ENCODE assay signal across 13 cellular contexts in the genomic region with DNA sequence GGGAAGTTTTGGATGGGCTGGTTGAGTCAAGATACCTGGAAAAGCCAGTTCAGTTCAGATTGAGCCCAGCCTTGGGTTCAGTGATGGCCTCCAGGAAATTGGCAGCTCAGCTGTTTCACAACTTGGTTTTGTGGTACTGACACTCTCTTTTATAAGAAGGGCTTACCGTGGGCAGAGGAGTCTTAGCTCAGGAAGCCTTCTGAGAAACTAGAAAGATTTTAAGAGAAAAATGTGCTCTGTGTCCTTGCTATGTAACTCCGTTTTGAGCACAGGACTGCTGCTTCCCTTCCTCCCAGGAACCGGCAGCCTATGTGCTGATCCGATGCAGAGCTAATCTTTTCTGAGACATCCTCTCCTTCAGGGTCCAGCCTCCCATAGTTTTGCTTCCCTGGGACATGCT. TPM values are rescaled to one million over a fixed set of nuclear protein-coding genes. Genes with fewer than 3 reads are reported as not detected.
DNase-seq lines count a peak whose midpoint lies in the region; ATAC-seq, FAIRE-seq and TF ChIP-seq lines count a peak whose summit lies in the region.
"Had no signal": no experiment of that assay in that cellular context is flagged by ENCODE, and none has a peak within 500 bp of the region (broad histone marks: within the 10 kb centered on the region; RNA-seq: fewer than 3 reads in every experiment).

No MANE protein-coding gene starts in this region.

- H3K9me3 Mint-ChIP-seq in CD4-positive, CD25-positive, alpha-beta regulatory T cell: peaks cover 0 to 2% (median 0%) of the 10 kb centered on the region in 7 donors
- no peaks in the 10 kb centered on the region for H3K9me3 Mint-ChIP-seq in activated T-helper 2 cell treated with anti-CD3 and anti-CD28 coated beads, Interferon-gamma antibody, Interleukin-2, Interleukin-4, amounts not matched to agents 10 μg/mL and 5 μg/mL and 100 μg/mL, durations not matched to agents 14 hours and 24 hours and 36 hours

- no peaks in the 10 kb centered on the region for H3K27me3 Mint-ChIP-seq in CD4-positive, CD25-positive, alpha-beta regulatory T cell
- no peaks in the 10 kb centered on the region for H3K27me3 Mint-ChIP-seq in activated T-helper 2 cell treated with anti-CD3 and anti-CD28 coated beads, Interferon-gamma antibody, Interleukin-2, Interleukin-4, amounts not matched to agents 10 μg/mL and 5 μg/mL and 100 μg/mL, durations not matched to agents 14 hours and 24 hours and 36 hours (ENCODE audit: low read depth)

- no peaks in the 10 kb centered on the region for H4K20me1 ChIP-seq in Karpas-422 (ENCODE audit: insufficient read depth, low read depth, low read length)

- H3K79me2 ChIP-seq in Karpas-422 (ENCODE audit: low read length): no peaks in the 10 kb centered on the region

- 68 to 87% (median 72%) methylated on average over 4 of the region's 4 CpGs for WGBS in small intestine, 3 donors
- WGBS in prostate gland: 74% methylated on average over 4 of the region's 4 CpGs
- WGBS in lower leg skin, 2 donors: 67 to 70% methylated on average over 4 of the region's 4 CpGs
- WGBS in adrenal gland, 4 donors: 61 to 83% (median 77%) methylated on average over 4 of the region's 4 CpGs

- ATAC-seq in CD4-positive, CD25-positive, alpha-beta regulatory T cell (ENCODE audit: low read depth in 2 of 2): peak; percentile 73 to 77
- ATAC-seq: HCT116 had no signal

- H3K9ac ChIP-seq in Karpas-422 (ENCODE audit: low read length): peak overlapping the region; percentile 53

- H3K36me3 ChIP-seq in CD4-positive, CD25-positive, alpha-beta regulatory T cell (ENCODE audit: control insufficient read depth, insufficient read depth, low read length): no peaks in the 10 kb centered on the region
- no peaks in the 10 kb centered on the region for H3K36me3 ChIP-seq in Karpas-422 (ENCODE audit: insufficient read depth, low read length)
- no peaks in the 10 kb centered on the region for H3K36me3 ChIP-seq in small intestine (ENCODE audit: control insufficient read depth in 2 of 2, insufficient read depth in 2 of 2, low read length in 2 of 2)
- H3K36me3 ChIP-seq in prostate gland: no peaks in the 10 kb centered on the region
- no peaks in the 10 kb centered on the region for H3K36me3 ChIP-seq in adrenal gland (replicated peaks in 1 of 2)
- H3K36me3 ChIP-seq: sigmoid colon, WERI-Rb-1 had no signal

- H2AFZ ChIP-seq in Karpas-422 (ENCODE audit: low read length): 0 out of 2 replicates have a peak overlapping the region, but pooled peaks have one; percentile 2

- H3K4me3 Mint-ChIP-seq in CD4-positive, CD25-positive, alpha-beta regulatory T cell: peak overlapping the region; percentile 12 to 73 (median 60)
- H3K4me3 Mint-ChIP-seq in activated T-helper 2 cell treated with anti-CD3 and anti-CD28 coated beads, Interferon-gamma antibody, Interleukin-2, Interleukin-4, amounts not matched to agents 10 μg/mL and 5 μg/mL and 100 μg/mL, durations not matched to agents 14 hours and 24 hours and 36 hours (ENCODE audit: low read depth): peak overlapping the region; percentile 73

- DNase-seq in CD4-positive, CD25-positive, alpha-beta regulatory T cell: peak in 2 of 3 donors; percentile 19 to 87
- DNase-seq in Karpas-422 (no peak), small intestine (peak; percentile 26), AML-193 (lab: John Stamatoyannopoulos, UW) (no peak), prostate gland (ENCODE audit: low spot score) (no peak), lower leg skin (ENCODE audit: low spot score in 2 of 2) (no peak), adrenal gland (no peak)
- DNase-seq in activated T-helper 2 cell treated with anti-CD3 and anti-CD28 coated beads, Interferon-gamma antibody, Interleukin-2, Interleukin-4, amounts not matched to agents 10 μg/mL and 5 μg/mL and 100 μg/mL, durations not matched to agents 14 hours and 24 hours and 36 hours (ENCODE audit: low spot score): peak; percentile 29
- DNase-seq: sigmoid colon, WERI-Rb-1 had no signal

- H3K9me3 ChIP-seq in CD4-positive, CD25-positive, alpha-beta regulatory T cell (ENCODE audit: control insufficient read depth in 2 of 2, low read length in 2 of 2): no peaks in the 10 kb centered on the region
- H3K9me3 ChIP-seq in Karpas-422 (ENCODE audit: low read length) (no peaks in the 10 kb centered on the region), small intestine (ENCODE audit: control insufficient read depth, low read depth) (no peaks in the 10 kb centered on the region), prostate gland (no peaks in the 10 kb centered on the region), adrenal gland (replicated peaks in 1 of 3) (no peaks in the 10 kb centered on the region)
- H3K9me3 ChIP-seq: sigmoid colon had no signal

- FAIRE-seq in small intestine (lab: Jason Lieb, UNC): no peak
- FAIRE-seq: bronchial epithelial cell had no signal

- no peaks in the 10 kb centered on the region for H3K27me3 ChIP-seq in CD4-positive, CD25-positive, alpha-beta regulatory T cell (ENCODE audit: control insufficient read depth, insufficient read depth, low read length)
- H3K27me3 ChIP-seq in Karpas-422 (ENCODE audit: low read length) (no peaks in the 10 kb centered on the region), small intestine (ENCODE audit: control insufficient read depth in 2 of 2, insufficient read depth in 2 of 2, low read length in 2 of 2) (no peaks in the 10 kb centered on the region), prostate gland (replicated peaks; ENCODE audit: insufficient read depth) (no peaks in the 10 kb centered on the region), adrenal gland (no peaks in the 10 kb centered on the region)
- H3K27me3 ChIP-seq: sigmoid colon had no signal

- H3K27ac ChIP-seq in CD4-positive, CD25-positive, alpha-beta regulatory T cell (ENCODE audit: insufficient read depth, low read length, poor library complexity, severe bottlenecking): peak overlapping the region; percentile 65
- H3K27ac ChIP-seq in Karpas-422 (ENCODE audit: low read length) (peak overlapping the region; percentile 88), small intestine (ENCODE audit: low read depth in 1 of 2, low read length in 1 of 2) (peak overlapping the region in 1 of 2 donors; percentile 28), prostate gland (no peak overlapping the region), adrenal gland (no peak overlapping the region)
- H3K27ac ChIP-seq: C4-2B, sigmoid colon, WERI-Rb-1 had no signal

- H3K27ac Mint-ChIP-seq in CD4-positive, CD25-positive, alpha-beta regulatory T cell: peak overlapping the region; percentile 93 to 95 (median 94)
- peak overlapping the region; percentile 96 for H3K27ac Mint-ChIP-seq in activated T-helper 2 cell treated with anti-CD3 and anti-CD28 coated beads, Interferon-gamma antibody, Interleukin-2, Interleukin-4, amounts not matched to agents 10 μg/mL and 5 μg/mL and 100 μg/mL, durations not matched to agents 14 hours and 24 hours and 36 hours

- no peak for TF ChIP-seq POLR2A in prostate gland (IDR thresholded peaks at IDR 0.05)
- TF ChIP-seq POLR2A in lower leg skin (IDR thresholded peaks at IDR 0.05): no peak
- TF ChIP-seq POLR2A in adrenal gland (IDR thresholded peaks at IDR 0.05): no peak

- peaks cover 9 to 56% (median 42%) of the 10 kb centered on the region in 4 donors for H3K4me1 Mint-ChIP-seq in CD4-positive, CD25-positive, alpha-beta regulatory T cell
- peaks cover 67% of the 10 kb centered on the region for H3K4me1 Mint-ChIP-seq in activated T-helper 2 cell treated with anti-CD3 and anti-CD28 coated beads, Interferon-gamma antibody, Interleukin-2, Interleukin-4, amounts not matched to agents 10 μg/mL and 5 μg/mL and 100 μg/mL, durations not matched to agents 14 hours and 24 hours and 36 hours (ENCODE audit: low read depth)

- peak overlapping the region; percentile 68 for H3K4me2 ChIP-seq in Karpas-422 (ENCODE audit: low read depth, low read length, poor library complexity, severe bottlenecking)

- H3K4me3 ChIP-seq in CD4-positive, CD25-positive, alpha-beta regulatory T cell (ENCODE audit: low read depth, low read length): peak overlapping the region; percentile 58
- peak overlapping the region; percentile 50 for H3K4me3 ChIP-seq in Karpas-422 (ENCODE audit: low read length)
- H3K4me3 ChIP-seq in small intestine (ENCODE audit: low read depth in 1 of 2, low read length in 2 of 2): no peak overlapping the region
- no peak overlapping the region for H3K4me3 ChIP-seq in prostate gland
- H3K4me3 ChIP-seq in lower leg skin (ENCODE audit: low read depth, poor library complexity, severe bottlenecking): no peak overlapping the region
- H3K4me3 ChIP-seq in adrenal gland: no peak overlapping the region
- H3K4me3 ChIP-seq: sigmoid colon had no signal

- no peaks in the 10 kb centered on the region for H3K36me3 Mint-ChIP-seq in CD4-positive, CD25-positive, alpha-beta regulatory T cell
- H3K36me3 Mint-ChIP-seq in activated T-helper 2 cell treated with anti-CD3 and anti-CD28 coated beads, Interferon-gamma antibody, Interleukin-2, Interleukin-4, amounts not matched to agents 10 μg/mL and 5 μg/mL and 100 μg/mL, durations not matched to agents 14 hours and 24 hours and 36 hours (ENCODE audit: low read depth): peaks cover 5% of the 10 kb centered on the region

- H3K4me1 ChIP-seq in CD4-positive, CD25-positive, alpha-beta regulatory T cell (ENCODE audit: control insufficient read depth, insufficient read depth, low read length, poor library complexity, severe bottlenecking): peaks cover 18% of the 10 kb centered on the region
- H3K4me1 ChIP-seq in Karpas-422 (ENCODE audit: low read length): peaks cover 49% of the 10 kb centered on the region
- no peaks in the 10 kb centered on the region for H3K4me1 ChIP-seq in small intestine (ENCODE audit: control insufficient read depth in 2 of 2, insufficient read depth in 1 of 2, low read depth in 1 of 2, low read length in 1 of 2)
- no peaks in the 10 kb centered on the region for H3K4me1 ChIP-seq in prostate gland (replicated peaks)
- no peaks in the 10 kb centered on the region for H3K4me1 ChIP-seq in adrenal gland (replicated peaks in 1 of 2)
- H3K4me1 ChIP-seq: sigmoid colon had no signal

- intact Hi-C loops in activated T-helper 2 cell treated with anti-CD3 and anti-CD28 coated beads, Interferon-gamma antibody, Interleukin-2, Interleukin-4, amounts not matched to agents 10 μg/mL and 5 μg/mL and 100 μg/mL, durations not matched to agents 14 hours and 24 hours and 36 hours (cut with micrococcal nuclease): loop anchor here (1.0 to 5.0 kb wide), 2 partner anchors 42 to 159 kb away; a partner anchor contains a TSS
- intact Hi-C loops in prostate gland (cut with DNase I): no loop called here
- intact Hi-C loops in lower leg skin (cut with DNase I; ENCODE audit: low total_unique reads): no loop called here
- intact Hi-C loops in adrenal gland (cut with DNase I): no loop called here

- no peaks in the 10 kb centered on the region for H3K9me2 ChIP-seq in Karpas-422 (replicated peaks; ENCODE audit: insufficient read depth, low read length)

- no peak for TF ChIP-seq CTCF in prostate gland (IDR thresholded peaks at IDR 0.05)
- TF ChIP-seq CTCF in lower leg skin (IDR thresholded peaks at IDR 0.05): no peak
- no peak for TF ChIP-seq CTCF in adrenal gland (IDR thresholded peaks at IDR 0.05)

RNA-seq across cellular contexts. Expression of a gene that starts 46.6 kb away (rescaled TPM):
- 216 TPM for total RNA-seq in CD4-positive, CD25-positive, alpha-beta regulatory T cell
- 100 to 1,000 TPM in 1 of 4 donors, 10 to 100 TPM in 3; 74.5 to 108 (median 86.6) TPM for polyA plus RNA-seq in CD4-positive, CD25-positive, alpha-beta regulatory T cell
- 51.2 and 71.1 TPM in 2 replicates for total RNA-seq in Karpas-422 (2014; rRNA removed; shearing (Covaris generic); ENCODE audit: low replicate concordance)
- total RNA-seq in activated T-helper 2 cell treated with anti-CD3 and anti-CD28 coated beads, Interferon-gamma antibody, Interleukin-2, Interleukin-4, amounts not matched to agents 10 μg/mL and 5 μg/mL and 100 μg/mL, durations not matched to agents 14 hours and 24 hours and 36 hours: 108 and 113 TPM in 2 replicates
- polyA plus RNA-seq in small intestine (under 1 TPM; 0.45 to 0.64 (median 0.54) TPM), adrenal gland (under 1 TPM; 0.13 to 0.42 (median 0.16) TPM)
- total RNA-seq in prostate gland (1 to 10 TPM in 1 of 2 donors, under 1 TPM in 1; 0.36 to 7.6 TPM), lower leg skin (10 to 100 TPM; 15.0 to 23.1 (median 19.5) TPM), adrenal gland (1 to 10 TPM in 3 of 8 donors, under 1 TPM in 5; 0.42 to 2.8 (median 0.86) TPM)

Comparison
In these comparisons a context has a peak if more than half of its experiments do, and no peak if none do; other contexts are left out.
1. DNase-seq: peak in CD4-positive, CD25-positive, alpha-beta regulatory T cell (2 of 3), activated T-helper 2 cell treated with anti-CD3 and anti-CD28 coated beads, Interferon-gamma antibody, Interleukin-2, Interleukin-4, amounts not matched to agents 10 μg/mL and 5 μg/mL and 100 μg/mL, durations not matched to agents 14 hours and 24 hours and 36 hours (single experiment) and small intestine (single experiment); none in Karpas-422 (single experiment), AML-193 (0 of 2), prostate gland (single experiment), lower leg skin (0 of 2) and adrenal gland (0 of 7).
2. H3K27ac ChIP-seq: peak in CD4-positive, CD25-positive, alpha-beta regulatory T cell (single experiment) and Karpas-422 (single experiment); none in prostate gland (0 of 2) and adrenal gland (0 of 5).
3. H3K4me3 ChIP-seq: peak in CD4-positive, CD25-positive, alpha-beta regulatory T cell (single experiment) and Karpas-422 (single experiment); none in small intestine (0 of 2), prostate gland (0 of 2), lower leg skin (single experiment) and adrenal gland (0 of 4).